31 cellular contexts compared by ENCODE assay signal in genomic region chr12:113374823-113375428, GRCh38. TPM values are rescaled to one million over a fixed set of nuclear protein-coding genes. Genes with fewer than 3 reads are reported as not detected.
"Had no signal": no experiment of that assay in that cellular context is flagged by ENCODE, and none has a peak within 500 bp of the region (broad histone marks: within the 10 kb centered on the region; RNA-seq: fewer than 3 reads in every experiment).

No MANE protein-coding gene starts in this region.

- H3K27ac ChIP-seq: SJCRH30, SK-N-MC, WERI-Rb-1 had no signal

- H3K9me3 ChIP-seq: SJCRH30 had no signal

- H3K4me3 ChIP-seq: SJCRH30, SK-N-MC had no signal

- H3K4me1 ChIP-seq: SJCRH30 had no signal

- H3K36me3 ChIP-seq: SJCRH30 had no signal

- ATAC-seq: activated CD4-positive, alpha-beta T cell treated with anti-CD3 and anti-CD28 coated beads for 36 hours; activated CD8-positive, alpha-beta T cell treated with anti-CD3 and anti-CD28 coated beads, Interleukin-2, amount 10 ng/mL, durations not matched to agents 7 days and 5 days; activated naive CD8-positive, alpha-beta T cell treated with anti-CD3 and anti-CD28 coated beads, Interleukin-2, amount 50 U/mL, for 24 hours; Panc1 had no signal

- FAIRE-seq: bronchial epithelial cell had no signal

- H3K27me3 ChIP-seq: SJCRH30 had no signal

- DNase-seq: activated CD4-positive, alpha-beta T cell treated with anti-CD3 and anti-CD28 coated beads for 36 hours; activated CD4-positive, alpha-beta T cell treated with anti-CD3 and anti-CD28 coated beads, Interleukin-2, amount 10 ng/mL, durations not matched to agents 7 days and 5 days; activated CD4-positive, alpha-beta T cell treated with anti-CD3 and anti-CD28 coated beads, Interleukin-2, amount 50 U/mL, for 48 hours; activated CD8-positive, alpha-beta T cell treated with anti-CD3 and anti-CD28 coated beads, Interleukin-2, amount 10 ng/mL, durations not matched to agents 7 days and 5 days; activated gamma-delta T cell treated with Interleukin-2 at 50 U/mL for 16 hours; activated naive CD4-positive, alpha-beta T cell treated with anti-CD3 and anti-CD28 coated beads for 36 hours; activated naive CD8-positive, alpha-beta T cell treated with anti-CD3 and anti-CD28 coated beads, Interleukin-2, amount 50 U/mL, for 24 hours; activated T-cell treated with anti-CD3 and anti-CD28 coated beads, Interleukin-2, amount 50 U/mL, for 24 hours; anterior cingulate cortex; cerebellar nuclear complex; Karpas-422; NCI-H1105; NCI-H1417 treated with DMSO at 0.1 percent for 48 hours; NCI-H187 treated with DMSO at 0.1 percent for 48 hours; NCI-H2081 treated with DMSO at 0.1 percent for 48 hours; NCI-H226; NCI-H446 treated with DMSO at 0.1 percent for 48 hours; NCI-H524; NCI-H69; NCI-H82; SHP77; SJCRH30; T1000; WERI-Rb-1 had no signal

RNA-seq across cellular contexts. Expression of gene SDS, which starts 28.8 kb away (rescaled TPM):
- total RNA-seq: activated CD4-positive, alpha-beta T cell treated with anti-CD3 and anti-CD28 coated beads for 36 hours; activated CD4-positive, alpha-beta T cell treated with anti-CD3 and anti-CD28 coated beads, Interleukin-2, amount 10 ng/mL, durations not matched to agents 7 days and 5 days; activated CD8-positive, alpha-beta T cell treated with anti-CD3 and anti-CD28 coated beads, Interleukin-2, amount 10 ng/mL, durations not matched to agents 7 days and 5 days; activated naive CD4-positive, alpha-beta T cell treated with anti-CD3 and anti-CD28 coated beads for 36 hours; bronchial epithelial cell; MCF 10A; RPMI7951; SJCRH30; T-helper 1 cell treated with Interleukin-12 subunit alpha and Interleukin-12 subunit beta and Interleukin-4 antibody, amounts not matched to agents 30 ng/mL and 1 ng/mL, for 36 hours; T-helper 2 cell treated with Interferon-gamma antibody and Interleukin-4, amounts not matched to agents 100 ng/mL and 5 ng/mL, for 36 hours had no signal

RNA-seq across cellular contexts. Expression of gene SDSL, which starts 47.3 kb away (rescaled TPM):
- total RNA-seq: activated naive CD4-positive, alpha-beta T cell treated with anti-CD3 and anti-CD28 coated beads for 36 hours had no signal
